In the genomic region with DNA sequence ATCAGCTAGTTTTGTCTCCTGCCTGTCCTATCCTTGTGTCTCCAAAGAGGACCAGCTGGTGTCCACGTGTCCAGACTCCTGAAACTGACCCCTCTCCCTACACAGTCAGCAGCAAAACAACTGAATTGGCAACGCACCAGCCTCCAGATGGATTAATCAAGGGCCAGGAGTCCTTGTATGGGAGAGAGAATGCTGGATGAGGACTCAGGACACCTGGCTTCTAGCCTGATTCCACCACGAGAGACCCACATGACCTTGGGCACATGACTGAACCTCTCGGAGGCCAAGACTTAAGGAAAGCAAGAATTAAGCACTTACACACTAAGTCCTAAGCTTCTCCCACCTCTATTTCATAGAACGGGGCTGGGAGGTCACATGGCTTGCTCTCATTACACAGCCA, we compare ENCODE assay signal across 25 cellular contexts.
DNase-seq lines count a peak whose midpoint lies in the region; ATAC-seq and TF ChIP-seq lines count a peak whose summit lies in the region.
"Had no signal": no experiment of that assay in that cellular context is flagged by ENCODE, and none has a peak within 500 bp of the region (broad histone marks: within the 10 kb centered on the region; RNA-seq: fewer than 3 reads in every experiment).

No MANE protein-coding gene starts in this region.

- H3K36me3 ChIP-seq in left ventricle myocardium inferior (no peaks in the 10 kb centered on the region), gastrocnemius medialis (no peaks in the 10 kb centered on the region)
- H3K36me3 ChIP-seq: brain microvascular endothelial cell, tibial artery had no signal

- no peaks in the 10 kb centered on the region for H3K27me3 ChIP-seq in left ventricle myocardium inferior (ENCODE audit: low read depth)
- no peaks in the 10 kb centered on the region for H3K27me3 ChIP-seq in gastrocnemius medialis
- H3K27me3 ChIP-seq: brain microvascular endothelial cell, tibial artery had no signal

- ATAC-seq in gastrocnemius medialis (peak; percentile 60 to 76), GM18519 (IDR thresholded peaks at IDR 0.05; ENCODE audit: low FRiP score, unreplicated experiment) (no peak)
- ATAC-seq: HepG2, T-cell had no signal

- no peak for TF ChIP-seq POLR2A in gastrocnemius medialis (IDR thresholded peaks at IDR 0.05)

- peaks cover 39% of the 10 kb centered on the region for H3K4me1 Mint-ChIP-seq in brain
- no peaks in the 10 kb centered on the region for H3K4me1 Mint-ChIP-seq in nephron progenitor cell
- H3K4me1 Mint-ChIP-seq: activated naive CD8-positive, alpha-beta T cell treated with anti-CD3 and anti-CD28 coated beads, Interleukin-2, amount 10 ng/mL, durations not matched to agents 7 days and 5 days; memory B cell; naive B cell; T-cell had no signal

- H3K9me3 ChIP-seq in left ventricle myocardium inferior (replicated peaks) (no peaks in the 10 kb centered on the region), gastrocnemius medialis (no peaks in the 10 kb centered on the region)
- H3K9me3 ChIP-seq: tibial artery had no signal

- no peak for TF ChIP-seq CTCF in brain (conservative IDR thresholded peaks at IDR 0.05)
- no peak for TF ChIP-seq CTCF in left ventricle myocardium inferior (IDR thresholded peaks at IDR 0.05; ENCODE audit: borderline replicate concordance)
- TF ChIP-seq CTCF in gastrocnemius medialis (IDR thresholded peaks at IDR 0.05 in 4 of 5, conservative IDR thresholded peaks at IDR 0.05 in 1 of 5): no peak
- TF ChIP-seq CTCF in nephron progenitor cell (IDR thresholded peaks at IDR 0.05): no peak

- peak overlapping the region in 3 of 5 experiments; percentile 10 to 57 (median 28) for H3K4me3 Mint-ChIP-seq in brain
- H3K4me3 Mint-ChIP-seq in nephron progenitor cell: no peak overlapping the region
- H3K4me3 Mint-ChIP-seq: activated naive CD8-positive, alpha-beta T cell treated with anti-CD3 and anti-CD28 coated beads, Interleukin-2, amount 10 ng/mL, durations not matched to agents 7 days and 5 days; memory B cell; naive B cell; T-cell had no signal

- no peaks in the 10 kb centered on the region for H3K27me3 Mint-ChIP-seq in brain
- H3K27me3 Mint-ChIP-seq in nephron progenitor cell (ENCODE audit: low read depth, poor library complexity): peaks cover 5% of the 10 kb centered on the region
- H3K27me3 Mint-ChIP-seq: activated naive CD8-positive, alpha-beta T cell treated with anti-CD3 and anti-CD28 coated beads, Interleukin-2, amount 10 ng/mL, durations not matched to agents 7 days and 5 days had no signal

- H3K27ac Mint-ChIP-seq in brain: peak overlapping the region in 4 of 5 experiments; percentile 73 to 89 (median 80)
- no peak overlapping the region for H3K27ac Mint-ChIP-seq in nephron progenitor cell
- H3K27ac Mint-ChIP-seq: activated naive CD8-positive, alpha-beta T cell treated with anti-CD3 and anti-CD28 coated beads, Interleukin-2, amount 10 ng/mL, durations not matched to agents 7 days and 5 days; activated T-helper 2 cell treated with anti-CD3 and anti-CD28 coated beads, Interferon-gamma antibody, Interleukin-2, Interleukin-4, amounts not matched to agents 10 μg/mL and 5 μg/mL and 100 μg/mL, durations not matched to agents 14 hours and 24 hours and 36 hours; memory B cell; naive B cell; T-cell had no signal

- H3K9me3 Mint-ChIP-seq in brain (peaks cover 2 to 25% (median 3%) of the 10 kb centered on the region in 5 experiments), nephron progenitor cell (peaks cover 4% of the 10 kb centered on the region)
- H3K9me3 Mint-ChIP-seq: activated T-helper 2 cell treated with anti-CD3 and anti-CD28 coated beads, Interferon-gamma antibody, Interleukin-2, Interleukin-4, amounts not matched to agents 10 μg/mL and 5 μg/mL and 100 μg/mL, durations not matched to agents 14 hours and 24 hours and 36 hours had no signal

- no peak overlapping the region for H3K4me3 ChIP-seq in left ventricle myocardium inferior
- H3K4me3 ChIP-seq in gastrocnemius medialis: no peak overlapping the region
- H3K4me3 ChIP-seq: skin epidermis, tibial artery had no signal

- in situ Hi-C loops in gastrocnemius medialis (cut with MboI; ENCODE audit: low sequenced_read_pairs in 4 of 4): no loop called here

- intact Hi-C loops in left ventricle myocardium inferior (cut with micrococcal nuclease): no loop called here
- intact Hi-C loops in gastrocnemius medialis (cut with DNase I; ENCODE audit: low total_unique reads): no loop called here

- peak; percentile 80 for DNase-seq in NCI-H2196 (lab: John Stamatoyannopoulos, UW; ENCODE audit: unreplicated experiment)
- DNase-seq in left ventricle myocardium inferior: peak; percentile 61
- DNase-seq in gastrocnemius medialis: peak; percentile 55 to 72
- DNase-seq in nephron progenitor cell: no peak
- no peak for DNase-seq in activated gamma-delta T cell treated with Interleukin-2 at 50 U/mL for 16 hours
- DNase-seq: activated CD4-positive, alpha-beta T cell treated with anti-CD3 and anti-CD28 coated beads for 48 hours; activated naive CD8-positive, alpha-beta T cell treated with anti-CD3 and anti-CD28 coated beads, Interleukin-2, amount 10 ng/mL, durations not matched to agents 7 days and 5 days; AML-193; brain microvascular endothelial cell; foreskin fibroblast; kidney; naive B cell; NCI-H1092 treated with DMSO at 0.1 percent for 48 hours; NCI-H2081 treated with DMSO at 0.1 percent for 48 hours; NCI-H510A treated with DMSO at 0.1 percent for 48 hours; SHP77 treated with DMSO at 0.1 percent for 48 hours; stimulated activated naive CD4-positive, alpha-beta T cell treated with Interleukin-2 at 50 U/mL for 16 hours; T-cell had no signal

- H3K4me1 ChIP-seq in left ventricle myocardium inferior (peaks cover 10% of the 10 kb centered on the region), gastrocnemius medialis (no peaks in the 10 kb centered on the region)

- H3K36me3 Mint-ChIP-seq in brain (no peaks in the 10 kb centered on the region), nephron progenitor cell (ENCODE audit: low read depth) (no peaks in the 10 kb centered on the region)
- H3K36me3 Mint-ChIP-seq: activated naive CD8-positive, alpha-beta T cell treated with anti-CD3 and anti-CD28 coated beads, Interleukin-2, amount 10 ng/mL, durations not matched to agents 7 days and 5 days; T-cell had no signal

- H3K27ac ChIP-seq in left ventricle myocardium inferior (replicated peaks) (peak overlapping the region; percentile 33), gastrocnemius medialis (peak overlapping the region in 1 of 4 donors; percentile 28)
- H3K27ac ChIP-seq: brain microvascular endothelial cell, skin epidermis, tibial artery had no signal

Comparison
In these comparisons a context has a peak if more than half of its experiments do, and no peak if none do; other contexts are left out.
1. DNase-seq: peak in NCI-H2196 (single experiment), left ventricle myocardium inferior (single experiment) and gastrocnemius medialis (2 of 2); none in nephron progenitor cell (single experiment) and activated gamma-delta T cell treated with Interleukin-2 at 50 U/mL for 16 hours (single experiment).